ENCODE assay signal across 9 cellular contexts in genomic region chr14:82091097-82091496, GRCh38.
"Had no signal": no experiment of that assay in that cellular context is flagged by ENCODE, and none has a peak within 500 bp of the region (broad histone marks: within the 10 kb centered on the region; RNA-seq: fewer than 3 reads in every experiment).

No MANE protein-coding gene starts in this region.

- H3K9ac ChIP-seq: GM23248 had no signal

- H3K4me3 ChIP-seq: GM23248, GM23338, HAP-1 had no signal

- H3K4me2 ChIP-seq: GM23338 had no signal

- H3K9me3 ChIP-seq: HAP-1 had no signal

- H3K27ac ChIP-seq: GM23248 had no signal

- H3K36me3 ChIP-seq: HAP-1 had no signal

- FAIRE-seq: H54 had no signal

- H3K4me1 Mint-ChIP-seq: GM23338 had no signal

- H2AFZ ChIP-seq: GM23248, GM23338 had no signal

- H3K4me3 Mint-ChIP-seq: GM23338, H9, HFFc6 had no signal

- DNase-seq: GM23248, GOT3, H7, H9, HCEC 1CT, HFFc6 had no signal

- H3K27ac Mint-ChIP-seq: GM23338, H9, HFFc6 had no signal
